1 cellular context compared by ENCODE assay signal in the genomic region with DNA sequence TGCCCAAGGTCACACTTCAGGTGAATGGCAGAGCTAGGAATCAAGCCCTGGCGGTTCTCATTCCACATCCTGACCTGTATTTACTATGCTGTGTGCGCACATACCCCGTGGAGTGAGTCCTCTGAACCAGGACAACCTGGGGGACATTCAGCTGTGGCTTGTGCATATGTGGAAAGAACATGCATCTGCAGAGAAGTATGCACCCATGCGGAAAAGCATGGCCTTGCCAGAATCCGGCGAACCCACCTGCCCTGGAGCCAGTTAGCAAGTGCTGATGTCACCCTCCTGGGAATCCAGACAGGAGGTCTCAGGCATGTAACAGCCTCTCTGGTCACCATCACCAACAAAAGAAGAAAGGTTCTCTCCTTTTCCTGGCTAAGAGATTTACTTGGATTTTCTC.
TF ChIP-seq lines count a peak whose summit lies in the region.

No MANE protein-coding gene starts in this region.

TF ChIP-seq in GM23338, 12 proteins besides CTCF, POLR2A, EP300 and RAD21:
- TF ChIP-seq, protein P1, sequence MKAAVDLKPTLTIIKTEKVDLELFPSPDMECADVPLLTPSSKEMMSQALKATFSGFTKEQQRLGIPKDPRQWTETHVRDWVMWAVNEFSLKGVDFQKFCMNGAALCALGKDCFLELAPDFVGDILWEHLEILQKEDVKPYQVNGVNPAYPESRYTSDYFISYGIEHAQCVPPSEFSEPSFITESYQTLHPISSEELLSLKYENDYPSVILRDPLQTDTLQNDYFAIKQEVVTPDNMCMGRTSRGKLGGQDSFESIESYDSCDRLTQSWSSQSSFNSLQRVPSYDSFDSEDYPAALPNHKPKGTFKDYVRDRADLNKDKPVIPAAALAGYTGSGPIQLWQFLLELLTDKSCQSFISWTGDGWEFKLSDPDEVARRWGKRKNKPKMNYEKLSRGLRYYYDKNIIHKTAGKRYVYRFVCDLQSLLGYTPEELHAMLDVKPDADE (IDR thresholded peaks at IDR 0.05): no peak
- TF ChIP-seq JUNB (IDR thresholded peaks at IDR 0.05; ENCODE audit: unreplicated experiment) (no peak), ZNF331 (CRISPR knock-in tag; IDR thresholded peaks at IDR 0.05; ENCODE audit: low read depth) (no peak), STAT1 (IDR thresholded peaks at IDR 0.05; ENCODE audit: unreplicated experiment) (no peak), EZH2 (IDR thresholded peaks at IDR 0.05; ENCODE audit: low read depth, unreplicated experiment) (no peak), ZNF114 (CRISPR knock-in tag; IDR thresholded peaks at IDR 0.05) (no peak), POLR2AphosphoS5 (IDR thresholded peaks at IDR 0.05; ENCODE audit: low read depth) (no peak), NANOG (IDR thresholded peaks at IDR 0.05; ENCODE audit: borderline replicate concordance) (no peak), EZH2phosphoT487 (IDR thresholded peaks at IDR 0.05; ENCODE audit: unreplicated experiment) (no peak), CREB1 (CRISPR knock-in tag; IDR thresholded peaks at IDR 0.05; ENCODE audit: low read depth) (no peak)
- TF ChIP-seq, protein P2, sequence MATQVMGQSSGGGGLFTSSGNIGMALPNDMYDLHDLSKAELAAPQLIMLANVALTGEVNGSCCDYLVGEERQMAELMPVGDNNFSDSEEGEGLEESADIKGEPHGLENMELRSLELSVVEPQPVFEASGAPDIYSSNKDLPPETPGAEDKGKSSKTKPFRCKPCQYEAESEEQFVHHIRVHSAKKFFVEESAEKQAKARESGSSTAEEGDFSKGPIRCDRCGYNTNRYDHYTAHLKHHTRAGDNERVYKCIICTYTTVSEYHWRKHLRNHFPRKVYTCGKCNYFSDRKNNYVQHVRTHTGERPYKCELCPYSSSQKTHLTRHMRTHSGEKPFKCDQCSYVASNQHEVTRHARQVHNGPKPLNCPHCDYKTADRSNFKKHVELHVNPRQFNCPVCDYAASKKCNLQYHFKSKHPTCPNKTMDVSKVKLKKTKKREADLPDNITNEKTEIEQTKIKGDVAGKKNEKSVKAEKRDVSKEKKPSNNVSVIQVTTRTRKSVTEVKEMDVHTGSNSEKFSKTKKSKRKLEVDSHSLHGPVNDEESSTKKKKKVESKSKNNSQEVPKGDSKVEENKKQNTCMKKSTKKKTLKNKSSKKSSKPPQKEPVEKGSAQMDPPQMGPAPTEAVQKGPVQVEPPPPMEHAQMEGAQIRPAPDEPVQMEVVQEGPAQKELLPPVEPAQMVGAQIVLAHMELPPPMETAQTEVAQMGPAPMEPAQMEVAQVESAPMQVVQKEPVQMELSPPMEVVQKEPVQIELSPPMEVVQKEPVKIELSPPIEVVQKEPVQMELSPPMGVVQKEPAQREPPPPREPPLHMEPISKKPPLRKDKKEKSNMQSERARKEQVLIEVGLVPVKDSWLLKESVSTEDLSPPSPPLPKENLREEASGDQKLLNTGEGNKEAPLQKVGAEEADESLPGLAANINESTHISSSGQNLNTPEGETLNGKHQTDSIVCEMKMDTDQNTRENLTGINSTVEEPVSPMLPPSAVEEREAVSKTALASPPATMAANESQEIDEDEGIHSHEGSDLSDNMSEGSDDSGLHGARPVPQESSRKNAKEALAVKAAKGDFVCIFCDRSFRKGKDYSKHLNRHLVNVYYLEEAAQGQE (IDR thresholded peaks at IDR 0.05; ENCODE audit: unreplicated experiment): no peak
- TF ChIP-seq, protein P3, sequence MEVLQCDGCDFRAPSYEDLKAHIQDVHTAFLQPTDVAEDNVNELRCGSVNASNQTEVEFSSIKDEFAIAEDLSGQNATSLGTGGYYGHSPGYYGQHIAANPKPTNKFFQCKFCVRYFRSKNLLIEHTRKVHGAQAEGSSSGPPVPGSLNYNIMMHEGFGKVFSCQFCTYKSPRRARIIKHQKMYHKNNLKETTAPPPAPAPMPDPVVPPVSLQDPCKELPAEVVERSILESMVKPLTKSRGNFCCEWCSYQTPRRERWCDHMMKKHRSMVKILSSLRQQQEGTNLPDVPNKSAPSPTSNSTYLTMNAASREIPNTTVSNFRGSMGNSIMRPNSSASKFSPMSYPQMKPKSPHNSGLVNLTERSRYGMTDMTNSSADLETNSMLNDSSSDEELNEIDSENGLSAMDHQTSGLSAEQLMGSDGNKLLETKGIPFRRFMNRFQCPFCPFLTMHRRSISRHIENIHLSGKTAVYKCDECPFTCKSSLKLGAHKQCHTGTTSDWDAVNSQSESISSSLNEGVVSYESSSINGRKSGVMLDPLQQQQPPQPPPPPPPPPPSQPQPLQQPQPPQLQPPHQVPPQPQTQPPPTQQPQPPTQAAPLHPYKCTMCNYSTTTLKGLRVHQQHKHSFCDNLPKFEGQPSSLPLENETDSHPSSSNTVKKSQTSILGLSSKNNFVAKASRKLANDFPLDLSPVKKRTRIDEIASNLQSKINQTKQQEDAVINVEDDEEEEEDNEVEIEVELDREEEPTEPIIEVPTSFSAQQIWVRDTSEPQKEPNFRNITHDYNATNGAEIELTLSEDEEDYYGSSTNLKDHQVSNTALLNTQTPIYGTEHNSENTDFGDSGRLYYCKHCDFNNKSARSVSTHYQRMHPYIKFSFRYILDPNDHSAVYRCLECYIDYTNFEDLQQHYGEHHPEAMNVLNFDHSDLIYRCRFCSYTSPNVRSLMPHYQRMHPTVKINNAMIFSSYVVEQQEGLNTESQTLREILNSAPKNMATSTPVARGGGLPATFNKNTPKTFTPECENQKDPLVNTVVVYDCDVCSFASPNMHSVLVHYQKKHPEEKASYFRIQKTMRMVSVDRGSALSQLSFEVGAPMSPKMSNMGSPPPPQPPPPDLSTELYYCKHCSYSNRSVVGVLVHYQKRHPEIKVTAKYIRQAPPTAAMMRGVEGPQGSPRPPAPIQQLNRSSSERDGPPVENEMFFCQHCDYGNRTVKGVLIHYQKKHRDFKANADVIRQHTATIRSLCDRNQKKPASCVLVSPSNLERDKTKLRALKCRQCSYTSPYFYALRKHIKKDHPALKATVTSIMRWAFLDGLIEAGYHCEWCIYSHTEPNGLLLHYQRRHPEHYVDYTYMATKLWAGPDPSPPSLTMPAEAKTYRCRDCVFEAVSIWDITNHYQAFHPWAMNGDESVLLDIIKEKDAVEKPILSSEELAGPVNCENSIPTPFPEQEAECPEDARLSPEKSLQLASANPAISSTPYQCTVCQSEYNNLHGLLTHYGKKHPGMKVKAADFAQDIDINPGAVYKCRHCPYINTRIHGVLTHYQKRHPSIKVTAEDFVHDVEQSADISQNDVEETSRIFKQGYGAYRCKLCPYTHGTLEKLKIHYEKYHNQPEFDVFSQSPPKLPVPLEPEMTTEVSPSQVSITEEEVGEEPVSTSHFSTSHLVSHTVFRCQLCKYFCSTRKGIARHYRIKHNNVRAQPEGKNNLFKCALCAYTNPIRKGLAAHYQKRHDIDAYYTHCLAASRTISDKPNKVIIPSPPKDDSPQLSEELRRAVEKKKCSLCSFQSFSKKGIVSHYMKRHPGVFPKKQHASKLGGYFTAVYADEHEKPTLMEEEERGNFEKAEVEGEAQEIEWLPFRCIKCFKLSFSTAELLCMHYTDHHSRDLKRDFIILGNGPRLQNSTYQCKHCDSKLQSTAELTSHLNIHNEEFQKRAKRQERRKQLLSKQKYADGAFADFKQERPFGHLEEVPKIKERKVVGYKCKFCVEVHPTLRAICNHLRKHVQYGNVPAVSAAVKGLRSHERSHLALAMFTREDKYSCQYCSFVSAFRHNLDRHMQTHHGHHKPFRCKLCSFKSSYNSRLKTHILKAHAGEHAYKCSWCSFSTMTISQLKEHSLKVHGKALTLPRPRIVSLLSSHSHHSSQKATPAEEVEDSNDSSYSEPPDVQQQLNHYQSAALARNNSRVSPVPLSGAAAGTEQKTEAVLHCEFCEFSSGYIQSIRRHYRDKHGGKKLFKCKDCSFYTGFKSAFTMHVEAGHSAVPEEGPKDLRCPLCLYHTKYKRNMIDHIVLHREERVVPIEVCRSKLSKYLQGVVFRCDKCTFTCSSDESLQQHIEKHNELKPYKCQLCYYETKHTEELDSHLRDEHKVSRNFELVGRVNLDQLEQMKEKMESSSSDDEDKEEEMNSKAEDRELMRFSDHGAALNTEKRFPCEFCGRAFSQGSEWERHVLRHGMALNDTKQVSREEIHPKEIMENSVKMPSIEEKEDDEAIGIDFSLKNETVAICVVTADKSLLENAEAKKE (CRISPR knock-in tag; IDR thresholded peaks at IDR 0.05): no peak
